Comparison of ENCODE assay signal across 36 cellular contexts in genomic region chr11:15200696-15201095, GRCh38.
"Had no signal": no experiment of that assay in that cellular context is flagged by ENCODE, and none has a peak within 500 bp of the region (broad histone marks: within the 10 kb centered on the region; RNA-seq: fewer than 3 reads in every experiment).

No MANE protein-coding gene starts in this region.

- H3K4me1 Mint-ChIP-seq: activated B cell treated with CpG ODN at 0.5 μM for 24 hours, T-helper 17 cell had no signal

- H3K9me3 Mint-ChIP-seq: activated B cell treated with CpG ODN at 0.5 μM for 24 hours; activated CD8-positive, alpha-beta T cell treated with anti-CD3 and anti-CD28 coated beads for 36 hours; activated T-cell treated with anti-CD3 and anti-CD28 coated beads, Interleukin-2, amount 50 U/mL, for 24 hours; activated T-cell treated with anti-CD3 and anti-CD28 coated beads, Interleukin-2, amount 50 U/mL, for 72 hours; effector memory CD8-positive, alpha-beta T cell; T-helper 2 cell treated with Interferon-gamma antibody and Interleukin-4, amounts not matched to agents 5 μg/mL and 100 μg/mL, for 36 hours had no signal

- H3K27me3 Mint-ChIP-seq: activated B cell treated with CpG ODN at 0.5 μM for 24 hours; activated naive CD8-positive, alpha-beta T cell had no signal

- H3K27me3 ChIP-seq: body of pancreas, esophagus squamous epithelium, gastroesophageal sphincter had no signal

- H3K36me3 Mint-ChIP-seq: activated naive CD8-positive, alpha-beta T cell had no signal

- H3K27ac ChIP-seq: epithelial cell of prostate, esophagus squamous epithelium, gastroesophageal sphincter, WERI-Rb-1 had no signal

- FAIRE-seq: colon, endometrium, endothelial cell of umbilical vein had no signal

- DNase-seq: activated B cell treated with CpG ODN at 0.5 μM for 24 hours; activated CD4-positive, alpha-beta T cell treated with anti-CD3 and anti-CD28 coated beads for 48 hours; activated CD4-positive, alpha-beta T cell treated with anti-CD3 and anti-CD28 coated beads, Interleukin-2, amount 50 U/mL, for 1 hour; activated CD4-positive, alpha-beta T cell treated with anti-CD3 and anti-CD28 coated beads, Interleukin-2, amount 50 U/mL, for 48 hours; activated CD8-positive, alpha-beta memory T cell treated with anti-CD3 and anti-CD28 coated beads for 24 hours; activated CD8-positive, alpha-beta memory T cell treated with anti-CD3 and anti-CD28 coated beads, Interleukin-2, amount 50 U/mL, for 4 hours; activated CD8-positive, alpha-beta T cell treated with anti-CD3 and anti-CD28 coated beads for 36 hours; activated effector memory CD4-positive, alpha-beta T cell treated with Interleukin-2 at 50 U/mL for 16 hours; activated gamma-delta T cell treated with Interleukin-2 at 50 U/mL for 16 hours; activated naive CD4-positive, alpha-beta T cell treated with anti-CD3 and anti-CD28 coated beads, Interleukin-2, amount 50 U/mL, for 16 hours; activated naive CD4-positive, alpha-beta T cell treated with Interleukin-2 at 50 U/mL for 16 hours; activated T-cell treated with anti-CD3 and anti-CD28 coated beads for 4 hours; activated T-cell treated with anti-CD3 and anti-CD28 coated beads, Interleukin-2, amount 50 U/mL, for 24 hours; activated T-cell treated with anti-CD3 and anti-CD28 coated beads, Interleukin-2, amount 50 U/mL, for 72 hours; amniotic stem cell; anterior cingulate cortex; body of pancreas; caudate nucleus; cortex of kidney; dermis blood vessel endothelial cell; effector CD4-positive, alpha-beta T cell; effector memory CD8-positive, alpha-beta T cell; esophagus squamous epithelium; foreskin melanocyte; T-helper 1 cell; T-helper 17 cell; T1000; WERI-Rb-1 had no signal

- ATAC-seq: activated CD4-positive, CD25-positive, alpha-beta regulatory T cell treated with anti-CD3 and anti-CD28 coated beads, Interleukin-2, amount 50 U/mL, for 24 hours; activated CD8-positive, alpha-beta T cell treated with anti-CD3 and anti-CD28 coated beads for 36 hours; activated T-cell treated with anti-CD3 and anti-CD28 coated beads, Interleukin-2, amount 50 U/mL, for 72 hours; body of pancreas; effector memory CD8-positive, alpha-beta T cell; gastroesophageal sphincter; T-helper 17 cell had no signal

- H3K27ac Mint-ChIP-seq: activated B cell treated with CpG ODN at 0.5 μM for 24 hours; activated CD8-positive, alpha-beta T cell treated with anti-CD3 and anti-CD28 coated beads for 36 hours; activated naive CD8-positive, alpha-beta T cell; activated T-cell treated with anti-CD3 and anti-CD28 coated beads, Interleukin-2, amount 50 U/mL, for 24 hours; activated T-cell treated with anti-CD3 and anti-CD28 coated beads, Interleukin-2, amount 50 U/mL, for 72 hours; T-helper 17 cell; T-helper 2 cell treated with Interferon-gamma antibody and Interleukin-4, amounts not matched to agents 5 μg/mL and 100 μg/mL, for 36 hours had no signal

- H3K36me3 ChIP-seq: esophagus squamous epithelium, gastroesophageal sphincter, WERI-Rb-1 had no signal

- H3K9me3 ChIP-seq: body of pancreas, esophagus squamous epithelium, gastroesophageal sphincter had no signal

- H3K4me3 Mint-ChIP-seq: activated B cell treated with CpG ODN at 0.5 μM for 24 hours; activated CD8-positive, alpha-beta T cell treated with anti-CD3 and anti-CD28 coated beads for 36 hours; activated naive CD8-positive, alpha-beta T cell; activated T-cell treated with anti-CD3 and anti-CD28 coated beads, Interleukin-2, amount 50 U/mL, for 24 hours; activated T-cell treated with anti-CD3 and anti-CD28 coated beads, Interleukin-2, amount 50 U/mL, for 72 hours; effector memory CD8-positive, alpha-beta T cell; T-helper 17 cell; T-helper 2 cell treated with Interferon-gamma antibody and Interleukin-4, amounts not matched to agents 5 μg/mL and 100 μg/mL, for 36 hours had no signal

- H3K4me3 ChIP-seq: body of pancreas, esophagus squamous epithelium, gastroesophageal sphincter had no signal

- H3K4me1 ChIP-seq: esophagus squamous epithelium had no signal
